ENCODE assay signal across 1 cellular context in genomic region chr20:20083796-20084195, GRCh38.
TF ChIP-seq lines count a peak whose summit lies in the region.

No MANE protein-coding gene starts in this region.

TF ChIP-seq in H1, 55 proteins besides CTCF, POLR2A, EP300 and RAD21 (continued from another document):
- TF ChIP-seq CHD7 (IDR thresholded peaks at IDR 0.05; ENCODE audit: insufficient replicate concordance, low read length) (no peak), ATF2 (IDR thresholded peaks at IDR 0.05; ENCODE audit: low read length) (no peak), SIX5 (IDR thresholded peaks at IDR 0.05; ENCODE audit: low read depth, low read length) (no peak), GABPA (IDR thresholded peaks at IDR 0.05; ENCODE audit: borderline replicate concordance, insufficient read depth, low read length) (no peak), SP1 (IDR thresholded peaks at IDR 0.05; ENCODE audit: low read depth, low read length) (no peak)
